ENCODE assay signal across 19 cellular contexts in genomic region chr2:100017633-100018032, GRCh38.
DNase-seq lines count a peak whose midpoint lies in the region; ATAC-seq and TF ChIP-seq lines count a peak whose summit lies in the region.
"Had no signal": no experiment of that assay in that cellular context is flagged by ENCODE, and none has a peak within 500 bp of the region (broad histone marks: within the 10 kb centered on the region; RNA-seq: fewer than 3 reads in every experiment).

No MANE protein-coding gene starts in this region.

- no peak overlapping the region for H3K4me3 Mint-ChIP-seq in T-helper 2 cell treated with Interferon-gamma antibody and Interleukin-4, amounts not matched to agents 5 μg/mL and 100 μg/mL, for 36 hours
- H3K4me3 Mint-ChIP-seq in activated CD4-positive, alpha-beta T cell treated with anti-CD3 and anti-CD28 coated beads for 36 hours = no peak overlapping the region
- H3K4me3 Mint-ChIP-seq: brain, naive B cell, WTC11 had no signal

- no peaks in the 10 kb centered on the region for H3K27me3 Mint-ChIP-seq in T-helper 2 cell treated with Interferon-gamma antibody and Interleukin-4, amounts not matched to agents 5 μg/mL and 100 μg/mL, for 36 hours (ENCODE audit: low read depth)
- H3K27me3 Mint-ChIP-seq in activated CD4-positive, alpha-beta T cell treated with anti-CD3 and anti-CD28 coated beads for 36 hours = no peaks in the 10 kb centered on the region
- H3K27me3 Mint-ChIP-seq: naive B cell had no signal

- no peak overlapping the region for H3K4me2 ChIP-seq in OCI-LY7 (ENCODE audit: low read length)
- H3K4me2 ChIP-seq: PC-9 had no signal

- H4K20me1 ChIP-seq in OCI-LY7 (ENCODE audit: insufficient read depth, low read length) = 0 out of 2 replicates have a peak, but pooled peaks cover 4% of the 10 kb centered on the region

- no peaks in the 10 kb centered on the region for H3K4me1 ChIP-seq in OCI-LY7 (ENCODE audit: insufficient read depth, low read length, poor library complexity, severe bottlenecking)
- H3K4me1 ChIP-seq: prostate gland had no signal

- no peak overlapping the region for H2AFZ ChIP-seq in OCI-LY7 (ENCODE audit: low read length)
- H2AFZ ChIP-seq: PC-9 had no signal

- H3K4me3 ChIP-seq in OCI-LY7 (ENCODE audit: low read depth, low read length, poor library complexity, severe bottlenecking) = no peak overlapping the region
- H3K4me3 ChIP-seq in fibroblast of pulmonary artery (replicated peaks; ENCODE audit: low read depth, low read length) = no peak overlapping the region
- H3K4me3 ChIP-seq: esophagus muscularis mucosa, left ventricle myocardium inferior, PC-9, prostate gland had no signal

- no peaks in the 10 kb centered on the region for H3K9me3 ChIP-seq in OCI-LY7 (ENCODE audit: low read length)
- H3K9me3 ChIP-seq: esophagus muscularis mucosa, left ventricle myocardium inferior, prostate gland had no signal

- no TSS peak for BruUV-seq in OCI-LY7 (replicated peaks; lab: Mats Ljungman, UMichigan)

- POLR2A ChIA-PET in OCI-LY7 (lab: Charles Lee) = no interaction called here
- POLR2A ChIA-PET in activated CD4-positive, alpha-beta T cell treated with anti-CD3 and anti-CD28 coated beads for 36 hours (lab: Charles Lee) = no interaction called here

- no peak for TF ChIP-seq CTCF in OCI-LY7 (conservative IDR thresholded peaks at IDR 0.05; ENCODE audit: low read length)
- TF ChIP-seq CTCF in fibroblast of pulmonary artery (IDR thresholded peaks at IDR 0.05; ENCODE audit: low read length, missing control alignments) = no peak

- peaks cover 22% of the 10 kb centered on the region for H3K36me3 ChIP-seq in OCI-LY7 (ENCODE audit: insufficient read depth, low read length)
- H3K36me3 ChIP-seq: esophagus muscularis mucosa, left ventricle myocardium inferior, prostate gland had no signal

- H3K36me3 Mint-ChIP-seq in T-helper 2 cell treated with Interferon-gamma antibody and Interleukin-4, amounts not matched to agents 5 μg/mL and 100 μg/mL, for 36 hours (ENCODE audit: low read depth) = no peaks in the 10 kb centered on the region
- no peaks in the 10 kb centered on the region for H3K36me3 Mint-ChIP-seq in activated CD4-positive, alpha-beta T cell treated with anti-CD3 and anti-CD28 coated beads for 36 hours (ENCODE audit: low read depth)
- H3K36me3 Mint-ChIP-seq: brain, WTC11 had no signal

- intact Hi-C loops in OCI-LY7 (cut with micrococcal nuclease; ENCODE audit: unreplicated experiment) = no loop called here
- intact Hi-C loops in activated CD4-positive, alpha-beta T cell treated with anti-CD3 and anti-CD28 coated beads for 36 hours (cut with DNase I, micrococcal nuclease) = no loop called here

- peak; percentile 36 for DNase-seq in A172 (ENCODE audit: low spot score)
- DNase-seq in GM04503 (ENCODE audit: low read depth) = peak; percentile 75
- DNase-seq in OCI-LY7 (ENCODE audit: low spot score) = peak; percentile 10
- peak; percentile 24 for DNase-seq in fibroblast of pulmonary artery (ENCODE audit: low read depth)
- DNase-seq in NCI-H526 (lab: John Stamatoyannopoulos, UW) = no peak
- no peak for DNase-seq in ureter (ENCODE audit: low spot score)
- DNase-seq in T-helper 2 cell treated with Interferon-gamma antibody and Interleukin-4, amounts not matched to agents 5 μg/mL and 100 μg/mL, for 36 hours (ENCODE audit: low spot score) = no peak
- no peak for DNase-seq in activated CD4-positive, alpha-beta T cell treated with anti-CD3 and anti-CD28 coated beads for 36 hours
- DNase-seq: activated gamma-delta T cell; AML-193; DMS153; left ventricle myocardium inferior; naive B cell; PC-9; stimulated activated CD4-positive, alpha-beta T cell treated with anti-CD3 and anti-CD28 coated beads, Interleukin-15, amount 100 ng/mL, for 24 hours had no signal

- H3K27ac Mint-ChIP-seq in T-helper 2 cell treated with Interferon-gamma antibody and Interleukin-4, amounts not matched to agents 5 μg/mL and 100 μg/mL, for 36 hours = no peak overlapping the region
- H3K27ac Mint-ChIP-seq in activated CD4-positive, alpha-beta T cell treated with anti-CD3 and anti-CD28 coated beads for 36 hours = no peak overlapping the region
- H3K27ac Mint-ChIP-seq: WTC11 had no signal

- peaks cover 11% of the 10 kb centered on the region; the same call in 1 of the 2 replicates for H3K79me2 ChIP-seq in OCI-LY7 (ENCODE audit: insufficient read depth, low read depth, low read length)

- ATAC-seq in activated CD4-positive, alpha-beta T cell treated with anti-CD3 and anti-CD28 coated beads for 36 hours = no peak
- ATAC-seq: WTC11 had no signal

- H3K9me2 ChIP-seq in OCI-LY7 (ENCODE audit: insufficient read depth, low read length) = no peaks in the 10 kb centered on the region

- no peak overlapping the region for H3K27ac ChIP-seq in OCI-LY7 (ENCODE audit: low read depth, low read length, poor library complexity, severe bottlenecking)
- H3K27ac ChIP-seq: esophagus muscularis mucosa, left ventricle myocardium inferior, PC-9, prostate gland had no signal

- H3K9me3 Mint-ChIP-seq in T-helper 2 cell treated with Interferon-gamma antibody and Interleukin-4, amounts not matched to agents 5 μg/mL and 100 μg/mL, for 36 hours = no peaks in the 10 kb centered on the region
- no peaks in the 10 kb centered on the region for H3K9me3 Mint-ChIP-seq in activated CD4-positive, alpha-beta T cell treated with anti-CD3 and anti-CD28 coated beads for 36 hours (ENCODE audit: low read depth)
- H3K9me3 Mint-ChIP-seq: brain, WTC11 had no signal

- H3K4me1 Mint-ChIP-seq in T-helper 2 cell treated with Interferon-gamma antibody and Interleukin-4, amounts not matched to agents 5 μg/mL and 100 μg/mL, for 36 hours (ENCODE audit: low read depth) = no peaks in the 10 kb centered on the region
- no peaks in the 10 kb centered on the region for H3K4me1 Mint-ChIP-seq in activated CD4-positive, alpha-beta T cell treated with anti-CD3 and anti-CD28 coated beads for 36 hours
- H3K4me1 Mint-ChIP-seq: WTC11 had no signal

- CTCF ChIA-PET in OCI-LY7 (lab: Charles Lee; ENCODE audit: unreplicated experiment) = no interaction called here
- CTCF ChIA-PET in activated CD4-positive, alpha-beta T cell treated with anti-CD3 and anti-CD28 coated beads for 36 hours (lab: Charles Lee) = interaction anchor here (0.6 kb wide), 1 partner anchor 116 kb away, joined by 3 read pairs; no protein-coding TSS in a partner anchor

Comparison
In these comparisons a context has a peak if more than half of its experiments do, and no peak if none do; other contexts are left out.
1. DNase-seq: peak in A172 (single experiment), GM04503 (single experiment), OCI-LY7 (single experiment) and fibroblast of pulmonary artery (single experiment); none in NCI-H526 (0 of 2), ureter (single experiment), T-helper 2 cell treated with Interferon-gamma antibody and Interleukin-4, amounts not matched to agents 5 μg/mL and 100 μg/mL, for 36 hours (single experiment) and activated CD4-positive, alpha-beta T cell treated with anti-CD3 and anti-CD28 coated beads for 36 hours (single experiment).